Comparison of ENCODE assay signal across 8 cellular contexts in the genomic region with DNA sequence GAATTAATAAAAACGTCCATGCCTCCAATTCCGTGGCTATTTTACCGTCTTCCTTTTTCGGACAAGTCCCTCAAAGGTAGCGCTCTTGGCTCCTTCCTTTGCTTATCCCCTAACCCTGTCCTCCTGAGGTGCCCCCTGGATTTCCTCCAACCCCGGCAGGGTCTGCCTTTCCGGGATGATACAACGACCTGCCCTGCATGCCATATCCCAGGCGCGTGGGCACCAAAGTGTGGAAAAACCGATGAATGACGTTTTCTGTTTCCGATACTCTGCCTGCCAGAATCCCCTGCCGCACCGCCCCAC. TPM values are rescaled to one million over a fixed set of nuclear protein-coding genes. Genes with fewer than 3 reads are reported as not detected.
DNase-seq lines count a peak whose midpoint lies in the region; ATAC-seq and TF ChIP-seq lines count a peak whose summit lies in the region.

No MANE protein-coding gene starts in this region.

- no peak for TF ChIP-seq POLR2A in gastroesophageal sphincter (IDR thresholded peaks at IDR 0.05)

- H3K9me3 ChIP-seq in gastroesophageal sphincter: no peaks in the 10 kb centered on the region

- peak overlapping the region in 3 of 4 donors; percentile 64 to 78 (median 67) for H3K27ac ChIP-seq in gastroesophageal sphincter

- TF ChIP-seq CTCF in GM12865 (IDR thresholded peaks at IDR 0.05; ENCODE audit: insufficient read depth, low read depth, low read length, missing control alignments): no peak
- TF ChIP-seq CTCF in WI38 (IDR thresholded peaks at IDR 0.05; ENCODE audit: low read depth, low read length): no peak
- no peak for TF ChIP-seq CTCF in gastroesophageal sphincter (IDR thresholded peaks at IDR 0.05)
- TF ChIP-seq CTCF in retinal pigment epithelial cell (conservative IDR thresholded peaks at IDR 0.05; ENCODE audit: low read depth, low read length): no peak

- ATAC-seq in gastroesophageal sphincter (no peak), HG02870 (IDR thresholded peaks at IDR 0.05; ENCODE audit: unreplicated experiment) (no peak)

- WGBS in gastroesophageal sphincter (ENCODE audit: low coverage in 1 of 2), 2 donors: 3 to 55% methylated on average over 5 to 6 of the region's 15 CpGs

- H3K36me3 ChIP-seq in gastroesophageal sphincter: peaks cover 0 to 15% of the 10 kb centered on the region in 2 donors

- H3K4me1 ChIP-seq in gastroesophageal sphincter: peaks cover 0 to 4% (median 0%) of the 10 kb centered on the region in 3 donors

- H3K27me3 ChIP-seq in gastroesophageal sphincter: peaks cover 4% of the 10 kb centered on the region

- no peak for DNase-seq in GM12865 (ENCODE audit: low read depth)
- DNase-seq in retinal pigment epithelial cell (ENCODE audit: low read depth): no peak
- no peak for DNase-seq in RPMI8226
- DNase-seq in NCI-H1930 (lab: John Stamatoyannopoulos, UW): no peak
- no peak for DNase-seq in SW 1271 (lab: John Stamatoyannopoulos, UW)

- peak overlapping the region; percentile 95 for H3K4me3 ChIP-seq in GM12865 (ENCODE audit: low read depth, low read length)
- H3K4me3 ChIP-seq in WI38 (ENCODE audit: low read depth, low read length): peak overlapping the region; percentile 79
- peak overlapping the region; percentile 50 to 60 for H3K4me3 ChIP-seq in gastroesophageal sphincter
- H3K4me3 ChIP-seq in retinal pigment epithelial cell (ENCODE audit: low read length): peak overlapping the region; percentile 86

- no peak for TF ChIP-seq EP300 in gastroesophageal sphincter (IDR thresholded peaks at IDR 0.05)

RNA-seq across cellular contexts. Expression of a gene that starts 0.7 kb away (rescaled TPM):
- total RNA-seq in gastroesophageal sphincter: 10 to 100 TPM in 2 of 4 donors, 1 to 10 TPM in 2; 7.7 to 12.6 (median 9.8) TPM

RNA-seq across cellular contexts. Expression of a gene that starts 54.7 kb away (rescaled TPM):
- total RNA-seq in gastroesophageal sphincter: under 1 TPM in 1 of 4 donors, not detected in 3; 0.31 TPM
